ENCODE assay signal across 18 cellular contexts in genomic region chr10:122115874-122116273, GRCh38.
DNase-seq lines count a peak whose midpoint lies in the region; ATAC-seq, FAIRE-seq and TF ChIP-seq lines count a peak whose summit lies in the region.
"Had no signal": no experiment of that assay in that cellular context is flagged by ENCODE, and none has a peak within 500 bp of the region (broad histone marks: within the 10 kb centered on the region; RNA-seq: fewer than 3 reads in every experiment).

No MANE protein-coding gene starts in this region.

- DNase-seq in heart left ventricle (no peak), left ventricle myocardium superior (no peak), endothelial cell of umbilical vein (ENCODE audit: low read depth, low spot score) (no peak), upper lobe of right lung (no peak), SKM-1 (lab: John Stamatoyannopoulos, UW; ENCODE audit: unreplicated experiment) (no peak)
- DNase-seq: activated CD4-positive, alpha-beta memory T cell treated with anti-CD3 and anti-CD28 coated beads for 36 hours; activated naive CD4-positive, alpha-beta T cell treated with anti-CD3 and anti-CD28 coated beads, Interleukin-2, amount 50 U/mL, for 16 hours; activated T-cell treated with anti-CD3 and anti-CD28 coated beads, Interleukin-2, amount 50 U/mL, for 1 hour; H9; KG1; mucosa of descending colon; NCI-H345; occipital lobe; RPMI8226 had no signal

- peak overlapping the region; percentile 21 to 100 (median 99) for H3K27ac ChIP-seq in heart left ventricle
- peak overlapping the region; percentile 45 for H3K27ac ChIP-seq in endothelial cell of umbilical vein (ENCODE audit: insufficient read depth, low read depth, low read length)
- peak overlapping the region; percentile 0 for H3K27ac ChIP-seq in upper lobe of right lung

- peak overlapping the region; percentile 3 for H3K4me2 ChIP-seq in endothelial cell of umbilical vein (ENCODE audit: insufficient read depth, low read length)
- H3K4me2 ChIP-seq: smooth muscle cell had no signal

- TF ChIP-seq CTCF in heart left ventricle (IDR thresholded peaks at IDR 0.05): no peak
- no peak for TF ChIP-seq CTCF in endothelial cell of umbilical vein (IDR thresholded peaks at IDR 0.05; ENCODE audit: extremely low read depth in 1 of 2, insufficient read depth in 1 of 2, low read depth in 1 of 2, low read length in 2 of 2)
- TF ChIP-seq CTCF in nephron (IDR thresholded peaks at IDR 0.05; ENCODE audit: unreplicated experiment in 3 of 3): no peak
- no peak for TF ChIP-seq CTCF in upper lobe of right lung (IDR thresholded peaks at IDR 0.05)

- H3K4me3 ChIP-seq in heart left ventricle (no peak overlapping the region), endothelial cell of umbilical vein (replicated peaks in 1 of 3; ENCODE audit: insufficient read depth in 1 of 3, low read depth in 1 of 3, low read length in 3 of 3) (no peak overlapping the region), upper lobe of right lung (no peak overlapping the region)
- H3K4me3 ChIP-seq: mucosa of descending colon, smooth muscle cell had no signal

- no peaks in the 10 kb centered on the region for H3K9me3 Mint-ChIP-seq in nephron
- H3K9me3 Mint-ChIP-seq: activated CD4-positive, alpha-beta memory T cell treated with anti-CD3 and anti-CD28 coated beads for 36 hours; H9 had no signal

- H3K9ac ChIP-seq in endothelial cell of umbilical vein (replicated peaks; ENCODE audit: extremely low read depth, insufficient read depth, low read length): peak overlapping the region; percentile 21

- no peaks in the 10 kb centered on the region for H4K20me1 ChIP-seq in endothelial cell of umbilical vein (replicated peaks; ENCODE audit: control insufficient read depth, extremely low read depth, insufficient read depth, low read length)

- CTCF ChIA-PET in endothelial cell of umbilical vein (lab: Charles Lee): interaction anchor here (1.2 to 3.4 kb wide), 3 partner anchors 12 to 64 kb away, joined by 6 to 24 read pairs (median 15); no protein-coding TSS in a partner anchor

- BruUV-seq in endothelial cell of umbilical vein (replicated peaks; lab: Mats Ljungman, UMichigan): no TSS peak

- TF ChIP-seq POLR2A in heart left ventricle (IDR thresholded peaks at IDR 0.05): no peak
- no peak for TF ChIP-seq POLR2A in endothelial cell of umbilical vein (IDR thresholded peaks at IDR 0.05; ENCODE audit: low read depth, low read length)

- H3K27me3 Mint-ChIP-seq in nephron (ENCODE audit: low read depth): peaks cover 4% of the 10 kb centered on the region

- dilution Hi-C loops in endothelial cell of umbilical vein (cut with MboI; ENCODE audit: extremely low pct_ligation_motif_present, low sequenced_read_pairs): no loop called here

- H3K27ac Mint-ChIP-seq in nephron: peak overlapping the region in 1 of 3 experiments; percentile 22
- H3K27ac Mint-ChIP-seq: activated CD4-positive, alpha-beta memory T cell treated with anti-CD3 and anti-CD28 coated beads for 36 hours had no signal

- H2AFZ ChIP-seq in endothelial cell of umbilical vein (ENCODE audit: low read depth, low read length): no peak overlapping the region

- H3K36me3 ChIP-seq in heart left ventricle (peaks cover 0 to 12% (median 0%) of the 10 kb centered on the region in 9 donors), endothelial cell of umbilical vein (ENCODE audit: control insufficient read depth in 2 of 2, extremely low read depth in 1 of 2, insufficient read depth in 2 of 2, low read length in 2 of 2) (no peaks in the 10 kb centered on the region), upper lobe of right lung (no peaks in the 10 kb centered on the region)

- no peaks in the 10 kb centered on the region for H3K36me3 Mint-ChIP-seq in nephron (ENCODE audit: low read depth)
- H3K36me3 Mint-ChIP-seq: activated CD4-positive, alpha-beta memory T cell treated with anti-CD3 and anti-CD28 coated beads for 36 hours had no signal

- peaks cover 61% of the 10 kb centered on the region for H3K79me2 ChIP-seq in endothelial cell of umbilical vein (ENCODE audit: control insufficient read depth, insufficient read depth, low read length)

- peaks cover 59% of the 10 kb centered on the region for H3K4me1 Mint-ChIP-seq in nephron

- H3K9me3 ChIP-seq in heart left ventricle (no peaks in the 10 kb centered on the region), endothelial cell of umbilical vein (replicated peaks; ENCODE audit: control insufficient read depth, insufficient read depth, low read length) (no peaks in the 10 kb centered on the region), upper lobe of right lung (no peaks in the 10 kb centered on the region)
- H3K9me3 ChIP-seq: mucosa of descending colon had no signal

- H3K4me1 ChIP-seq in heart left ventricle: peaks cover 4 to 88% (median 55%) of the 10 kb centered on the region in 12 donors
- H3K4me1 ChIP-seq in endothelial cell of umbilical vein (ENCODE audit: control insufficient read depth, extremely low read depth, insufficient read depth, low read length): peaks cover 42% of the 10 kb centered on the region
- H3K4me1 ChIP-seq in upper lobe of right lung: peaks cover 34% of the 10 kb centered on the region

- ATAC-seq in heart left ventricle: no peak
- no peak for ATAC-seq in left ventricle myocardium superior
- no peak for ATAC-seq in upper lobe of right lung
- ATAC-seq in HG02840 (IDR thresholded peaks at IDR 0.05; ENCODE audit: low FRiP score, unreplicated experiment): no peak
- ATAC-seq in GM21526 (IDR thresholded peaks at IDR 0.05; ENCODE audit: low FRiP score, unreplicated experiment): no peak
- ATAC-seq: mucosa of descending colon had no signal

- intact Hi-C loops in heart left ventricle (cut with DNase I) (loop anchor here in 2 of 10 donors (2.0 to 10.0 kb wide), 2 partner anchors 23 to 141 kb away; partner anchors contain the start of gene NSMCE4A (in 1 of the 2)), left ventricle myocardium superior (cut with micrococcal nuclease) (no loop called here), endothelial cell of umbilical vein (cut with micrococcal nuclease) (loop anchor here (1.0 to 10.0 kb wide), 3 partner anchors 11 to 361 kb away; partner anchors contain the start of gene ATE1), upper lobe of right lung (cut with DNase I) (loop anchor here (10.0 kb wide), 1 partner anchor 61 kb away; no protein-coding TSS in a partner anchor)

- H3K27me3 ChIP-seq in heart left ventricle: peaks cover 0 to 16% (median 0%) of the 10 kb centered on the region in 9 donors
- no peaks in the 10 kb centered on the region for H3K27me3 ChIP-seq in endothelial cell of umbilical vein (ENCODE audit: control insufficient read depth in 2 of 2, insufficient read depth in 2 of 2, low read length in 2 of 2)
- no peaks in the 10 kb centered on the region for H3K27me3 ChIP-seq in upper lobe of right lung

- no peaks in the 10 kb centered on the region for H3K9me1 ChIP-seq in endothelial cell of umbilical vein (replicated peaks; ENCODE audit: control insufficient read depth, extremely low read depth, insufficient read depth, low read length)

- no peak for FAIRE-seq in endothelial cell of umbilical vein (lab: Jason Lieb, UNC)

- POLR2A ChIA-PET in endothelial cell of umbilical vein (lab: Charles Lee): interaction anchor here (1.4 kb wide), 1 partner anchor 25 kb away, joined by 7 read pairs; no protein-coding TSS in a partner anchor

- peak overlapping the region in 2 of 3 experiments; percentile 83 to 84 for H3K4me3 Mint-ChIP-seq in nephron
- H3K4me3 Mint-ChIP-seq: activated CD4-positive, alpha-beta memory T cell treated with anti-CD3 and anti-CD28 coated beads for 36 hours; H9 had no signal

- WGBS in heart left ventricle, 4 donors: 20 to 44% (median 28%) methylated on average over 4 of the region's 4 CpGs

TF ChIP-seq in endothelial cell of umbilical vein, 7 proteins besides CTCF, POLR2A, EP300 and RAD21:
- TF ChIP-seq JUN (IDR thresholded peaks at IDR 0.05; ENCODE audit: borderline replicate concordance, insufficient read depth, insufficient read length, low read depth) (no peak), MAX (IDR thresholded peaks at IDR 0.05; ENCODE audit: insufficient read depth, insufficient read length) (no peak), EZH2 (IDR thresholded peaks at IDR 0.05; ENCODE audit: borderline replicate concordance, low read depth, low read length, severe bottlenecking) (no peak), GATA2 (IDR thresholded peaks at IDR 0.05; ENCODE audit: insufficient read depth, insufficient read length, low read depth, low read length) (no peak), MYC (IDR thresholded peaks at IDR 0.05; ENCODE audit: low read depth, low read length) (no peak), POLR2AphosphoS5 (IDR thresholded peaks at IDR 0.05; ENCODE audit: insufficient read depth, low read depth, low read length) (no peak), FOS (IDR thresholded peaks at IDR 0.05; ENCODE audit: borderline replicate concordance, insufficient read depth, low read length) (no peak)

Comparison
In these comparisons a context has a peak if more than half of its experiments do, and no peak if none do; other contexts are left out.
1. H3K27ac ChIP-seq: peak in every context shown above with its lines; median percentile 99 in heart left ventricle; 45 in endothelial cell of umbilical vein; 0 in upper lobe of right lung.